In the genomic region with DNA sequence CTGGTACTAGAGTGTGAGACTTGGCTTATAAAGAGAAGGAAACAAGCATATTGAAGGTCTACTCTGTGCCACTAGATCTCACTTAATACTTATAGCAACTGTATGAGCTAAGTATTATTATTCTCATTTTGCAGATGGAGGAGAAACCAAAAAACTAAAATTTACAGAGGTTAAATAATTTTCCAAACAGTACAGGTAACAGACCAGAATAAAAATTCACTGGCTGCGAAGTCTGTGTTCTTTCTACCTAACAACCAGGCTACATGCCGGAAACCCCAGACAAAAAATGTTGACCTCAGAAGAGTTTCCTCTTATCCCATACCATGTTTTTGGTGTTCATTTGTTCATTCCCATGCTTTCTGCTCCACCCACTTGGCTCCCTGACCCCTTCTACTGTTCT, we compare ENCODE assay signal across 13 cellular contexts.
"Had no signal": no experiment of that assay in that cellular context is flagged by ENCODE, and none has a peak within 500 bp of the region (broad histone marks: within the 10 kb centered on the region; RNA-seq: fewer than 3 reads in every experiment).

No MANE protein-coding gene starts in this region.

- H3K27me3 ChIP-seq: cardiac muscle cell, foreskin keratinocyte, heart left ventricle, SJCRH30, stomach had no signal

- H3K36me3 ChIP-seq: cardiac muscle cell had no signal

- H3K4me3 ChIP-seq: cardiac muscle cell, heart left ventricle, SJCRH30, stomach had no signal

- DNase-seq: activated CD4-positive, alpha-beta T cell treated with anti-CD3 and anti-CD28 coated beads, Interleukin-2, amount 50 U/mL, for 1 hour; activated naive CD4-positive, alpha-beta T cell treated with Interleukin-2 at 50 U/mL for 16 hours; foreskin keratinocyte; heart left ventricle; mesendoderm; occipital lobe; SJCRH30; stimulated activated CD4-positive, alpha-beta T cell treated with anti-CD3 and anti-CD28 coated beads, Interleukin-12 subunit alpha, Interleukin-12 subunit beta, amount 100 ng/mL, for 4 hours; stimulated activated CD4-positive, alpha-beta T cell treated with anti-CD3 and anti-CD28 coated beads, Interleukin-2, amount 100 ng/mL, for 24 hours; stomach; T-helper 9 cell had no signal

- H3K4me3 Mint-ChIP-seq: nephron had no signal

- H3K9me3 Mint-ChIP-seq: nephron had no signal

- H3K9me3 ChIP-seq: heart left ventricle, SJCRH30, stomach had no signal

- H3K27ac Mint-ChIP-seq: nephron had no signal

- H3K27ac ChIP-seq: cardiac muscle cell, foreskin keratinocyte, SJCRH30 had no signal

- ATAC-seq: foreskin keratinocyte, heart left ventricle had no signal
